ENCODE assay signal across 3 cellular contexts in the genomic region with DNA sequence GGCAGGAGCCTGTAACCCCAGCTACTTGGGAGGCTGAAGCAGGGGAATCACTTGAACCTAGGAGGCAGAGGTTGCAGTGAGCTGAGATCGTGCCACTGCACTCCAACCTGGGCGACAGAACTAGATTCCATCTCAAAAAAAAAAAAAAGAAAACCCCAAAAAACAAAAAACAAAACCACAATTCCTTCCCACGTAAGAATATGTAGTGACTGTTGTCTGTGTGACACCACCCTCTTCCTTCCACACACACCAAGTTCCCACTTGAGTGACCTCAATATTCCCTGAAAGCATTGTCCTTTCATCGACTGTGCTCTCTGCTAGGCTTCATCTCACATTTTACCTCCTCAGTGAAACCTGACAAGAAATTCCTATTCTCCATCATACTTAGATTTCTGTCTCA.
TF ChIP-seq lines count a peak whose summit lies in the region.

No MANE protein-coding gene starts in this region.

TF ChIP-seq in HCT116, 20 proteins besides CTCF, POLR2A, EP300 and RAD21:
- TF ChIP-seq ELF1 (IDR thresholded peaks at IDR 0.05; ENCODE audit: borderline replicate concordance, low read depth), result no peak
- no peak for TF ChIP-seq EGR1 (IDR thresholded peaks at IDR 0.05; ENCODE audit: low read depth)
- TF ChIP-seq ZFX (IDR thresholded peaks at IDR 0.05), result no peak
- TF ChIP-seq REST (IDR thresholded peaks at IDR 0.05; ENCODE audit: low read depth), result no peak
- TF ChIP-seq SIN3A (IDR thresholded peaks at IDR 0.05; ENCODE audit: low read depth), result no peak
- TF ChIP-seq EZH2phosphoT487 (IDR thresholded peaks at IDR 0.05; ENCODE audit: borderline replicate concordance), result no peak

TF ChIP-seq in WTC11, 78 proteins besides CTCF, POLR2A, EP300 and RAD21:
- TF ChIP-seq SMAD3 (CRISPR knock-in tag; IDR thresholded peaks at IDR 0.05; ENCODE audit: borderline replicate concordance), result no peak
- TF ChIP-seq, protein P1, sequence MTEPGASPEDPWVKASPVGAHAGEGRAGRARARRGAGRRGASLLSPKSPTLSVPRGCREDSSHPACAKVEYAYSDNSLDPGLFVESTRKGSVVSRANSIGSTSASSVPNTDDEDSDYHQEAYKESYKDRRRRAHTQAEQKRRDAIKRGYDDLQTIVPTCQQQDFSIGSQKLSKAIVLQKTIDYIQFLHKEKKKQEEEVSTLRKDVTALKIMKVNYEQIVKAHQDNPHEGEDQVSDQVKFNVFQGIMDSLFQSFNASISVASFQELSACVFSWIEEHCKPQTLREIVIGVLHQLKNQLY (CRISPR knock-in tag; IDR thresholded peaks at IDR 0.05), result no peak
- TF ChIP-seq IRF2 (CRISPR knock-in tag; IDR thresholded peaks at IDR 0.05; ENCODE audit: borderline replicate concordance, low read depth), result no peak
- TF ChIP-seq ZNF512 (CRISPR knock-in tag; IDR thresholded peaks at IDR 0.05; ENCODE audit: borderline replicate concordance), result no peak
- no peak for TF ChIP-seq EMX1 (CRISPR knock-in tag; IDR thresholded peaks at IDR 0.05)
- TF ChIP-seq JAZF1 (CRISPR knock-in tag; IDR thresholded peaks at IDR 0.05), result no peak
- TF ChIP-seq ELF4 (CRISPR knock-in tag; IDR thresholded peaks at IDR 0.05; ENCODE audit: low read depth), result no peak
- TF ChIP-seq PREB (CRISPR knock-in tag; IDR thresholded peaks at IDR 0.05; ENCODE audit: borderline replicate concordance), result no peak
- TF ChIP-seq STAT6 (CRISPR knock-in tag; conservative IDR thresholded peaks at IDR 0.05; ENCODE audit: low read depth), result no peak
- TF ChIP-seq ATF1 (CRISPR knock-in tag; IDR thresholded peaks at IDR 0.05), result no peak
- TF ChIP-seq SMAD4 (CRISPR knock-in tag; IDR thresholded peaks at IDR 0.05), result no peak
- TF ChIP-seq RORB (CRISPR knock-in tag; IDR thresholded peaks at IDR 0.05), result no peak
- no peak for TF ChIP-seq ZNF121 (CRISPR knock-in tag; IDR thresholded peaks at IDR 0.05)
- TF ChIP-seq ZNF423 (CRISPR knock-in tag; IDR thresholded peaks at IDR 0.05), result no peak

TF ChIP-seq in H1, 55 proteins besides CTCF, POLR2A, EP300 and RAD21:
- TF ChIP-seq POU5F1 (IDR thresholded peaks at IDR 0.05; ENCODE audit: low read depth, low read length) (no peak), PHF8 (conservative IDR thresholded peaks at IDR 0.05; ENCODE audit: low read depth, low read length) (no peak), CTBP2 (IDR thresholded peaks at IDR 0.05; ENCODE audit: borderline replicate concordance, insufficient read depth, insufficient read length, low read length) (no peak), HDAC2 (IDR thresholded peaks at IDR 0.05; ENCODE audit: borderline replicate concordance in 1 of 2, low read depth in 2 of 2, low read length in 2 of 2) (no peak), RFX5 (IDR thresholded peaks at IDR 0.05; ENCODE audit: borderline replicate concordance, low read depth, low read length) (no peak), MAX (IDR thresholded peaks at IDR 0.05) (no peak), GTF2F1 (IDR thresholded peaks at IDR 0.05; ENCODE audit: borderline replicate concordance, low read depth, low read length) (no peak), SIX5 (IDR thresholded peaks at IDR 0.05; ENCODE audit: low read depth, low read length) (no peak), NANOG (IDR thresholded peaks at IDR 0.05; ENCODE audit: insufficient read depth, low read depth, low read length, poor library complexity, severe bottlenecking) (no peak), BACH1 (IDR thresholded peaks at IDR 0.05; ENCODE audit: low read length) (no peak), SAP30 (IDR thresholded peaks at IDR 0.05; ENCODE audit: insufficient read depth, insufficient replicate concordance, low read length) (no peak), KDM5A (IDR thresholded peaks at IDR 0.05; ENCODE audit: low read length) (no peak), JUND (IDR thresholded peaks at IDR 0.05; ENCODE audit: low read length) (no peak), EGR1 (IDR thresholded peaks at IDR 0.05; ENCODE audit: borderline replicate concordance, low read depth, low read length) (no peak), USF2 (IDR thresholded peaks at IDR 0.05; ENCODE audit: low read length) (no peak), TBP (IDR thresholded peaks at IDR 0.05; ENCODE audit: low read depth, low read length) (no peak)
- TF ChIP-seq, protein P2, sequence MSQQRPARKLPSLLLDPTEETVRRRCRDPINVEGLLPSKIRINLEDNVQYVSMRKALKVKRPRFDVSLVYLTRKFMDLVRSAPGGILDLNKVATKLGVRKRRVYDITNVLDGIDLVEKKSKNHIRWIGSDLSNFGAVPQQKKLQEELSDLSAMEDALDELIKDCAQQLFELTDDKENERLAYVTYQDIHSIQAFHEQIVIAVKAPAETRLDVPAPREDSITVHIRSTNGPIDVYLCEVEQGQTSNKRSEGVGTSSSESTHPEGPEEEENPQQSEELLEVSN (IDR thresholded peaks at IDR 0.05), result no peak
